In genomic region chr6:4935486-4935885, GRCh38 we compare ENCODE assay signal across 14 cellular contexts.
DNase-seq lines count a peak whose midpoint lies in the region; ATAC-seq and TF ChIP-seq lines count a peak whose summit lies in the region.
"Had no signal": no experiment of that assay in that cellular context is flagged by ENCODE, and none has a peak within 500 bp of the region (broad histone marks: within the 10 kb centered on the region; RNA-seq: fewer than 3 reads in every experiment).

No MANE protein-coding gene starts in this region.

- TF ChIP-seq CTCF in GM12865 (IDR thresholded peaks at IDR 0.05; ENCODE audit: insufficient read depth, low read depth, low read length, missing control alignments) (no peak), natural killer cell (IDR thresholded peaks at IDR 0.05) (no peak)

- no peaks in the 10 kb centered on the region for H3K9me3 Mint-ChIP-seq in activated CD4-positive, alpha-beta memory T cell treated with anti-CD3 and anti-CD28 coated beads for 36 hours
- H3K9me3 Mint-ChIP-seq in natural killer cell = no peaks in the 10 kb centered on the region

- peak; percentile 75 for DNase-seq in GM12865 (ENCODE audit: low read depth)
- peak; percentile 70 for DNase-seq in activated CD4-positive, alpha-beta memory T cell treated with anti-CD3 and anti-CD28 coated beads for 36 hours
- DNase-seq in natural killer cell = no peak
- DNase-seq in AG20443 (ENCODE audit: low spot score) = no peak
- DNase-seq in RKO (ENCODE audit: low spot score) = no peak
- DNase-seq: Calu3, cortex of kidney, midbrain, NCI-H1048, NCI-H526, psoas muscle, SHP77 treated with DMSO at 0.1 percent for 48 hours had no signal

- intact Hi-C loops in activated CD4-positive, alpha-beta memory T cell treated with anti-CD3 and anti-CD28 coated beads for 36 hours (cut with micrococcal nuclease) = loop anchor here (5.0 kb wide), 2 partner anchors 123 to 1068 kb away; no protein-coding TSS in a partner anchor
- intact Hi-C loops in natural killer cell (cut with micrococcal nuclease) = no loop called here

- CTCF ChIA-PET in activated CD4-positive, alpha-beta memory T cell treated with anti-CD3 and anti-CD28 coated beads for 36 hours (lab: Charles Lee) = no interaction called here

- no peak overlapping the region for H3K27ac Mint-ChIP-seq in activated CD4-positive, alpha-beta memory T cell treated with anti-CD3 and anti-CD28 coated beads for 36 hours
- peak overlapping the region; percentile 53 to 77 for H3K27ac Mint-ChIP-seq in natural killer cell

- H3K36me3 Mint-ChIP-seq in activated CD4-positive, alpha-beta memory T cell treated with anti-CD3 and anti-CD28 coated beads for 36 hours = peaks cover 14% of the 10 kb centered on the region
- no peaks in the 10 kb centered on the region for H3K36me3 Mint-ChIP-seq in natural killer cell

- peaks cover 44% of the 10 kb centered on the region for H3K4me1 Mint-ChIP-seq in activated CD4-positive, alpha-beta memory T cell treated with anti-CD3 and anti-CD28 coated beads for 36 hours (ENCODE audit: low read depth)
- H3K4me1 Mint-ChIP-seq in natural killer cell = peaks cover 57 to 59% of the 10 kb centered on the region in 2 donors

- H3K4me3 Mint-ChIP-seq in activated CD4-positive, alpha-beta memory T cell treated with anti-CD3 and anti-CD28 coated beads for 36 hours = no peak overlapping the region
- peak overlapping the region; percentile 45 for H3K4me3 Mint-ChIP-seq in natural killer cell

- no peak overlapping the region for H3K4me3 ChIP-seq in GM12865 (ENCODE audit: low read depth, low read length)
- H3K4me3 ChIP-seq: psoas muscle had no signal

- H3K27me3 Mint-ChIP-seq in activated CD4-positive, alpha-beta memory T cell treated with anti-CD3 and anti-CD28 coated beads for 36 hours = no peaks in the 10 kb centered on the region
- H3K27me3 Mint-ChIP-seq in natural killer cell (ENCODE audit: low read depth in 2 of 2) = no peaks in the 10 kb centered on the region

- peak; percentile 45 for ATAC-seq in GM21423 (IDR thresholded peaks at IDR 0.05; ENCODE audit: unreplicated experiment)
- peak in 2 of 3 donors; percentile 42 to 61 for ATAC-seq in natural killer cell
- ATAC-seq in SK-N-SH treated with all-trans-retinoic acid at 6 μM for 48 hours = no peak
- ATAC-seq: psoas muscle had no signal

- POLR2A ChIA-PET in activated CD4-positive, alpha-beta memory T cell treated with anti-CD3 and anti-CD28 coated beads for 36 hours (lab: Charles Lee) = no interaction called here

TF ChIP-seq in SK-N-SH treated with all-trans-retinoic acid at 6 μM for 48 hours, 23 proteins besides CTCF, POLR2A, EP300 and RAD21:
- TF ChIP-seq OSR1 (CRISPR knock-in tag; IDR thresholded peaks at IDR 0.05) (no peak), TOX (CRISPR knock-in tag; IDR thresholded peaks at IDR 0.05; ENCODE audit: borderline replicate concordance) (no peak), RARB (CRISPR knock-in tag; IDR thresholded peaks at IDR 0.05) (no peak), ZFP30 (CRISPR knock-in tag; IDR thresholded peaks at IDR 0.05) (no peak), CSDC2 (CRISPR knock-in tag; IDR thresholded peaks at IDR 0.05) (no peak), SNAI2 (CRISPR knock-in tag; IDR thresholded peaks at IDR 0.05) (no peak), ZFP3 (CRISPR knock-in tag; IDR thresholded peaks at IDR 0.05) (no peak), PPARA (CRISPR knock-in tag; IDR thresholded peaks at IDR 0.05; ENCODE audit: borderline replicate concordance) (no peak), ARNTL (CRISPR knock-in tag; IDR thresholded peaks at IDR 0.05; ENCODE audit: borderline replicate concordance, low read depth) (no peak), ZC3H10 (CRISPR knock-in tag; IDR thresholded peaks at IDR 0.05) (no peak), PATZ1 (CRISPR knock-in tag; IDR thresholded peaks at IDR 0.05; ENCODE audit: borderline replicate concordance) (no peak), BACH2 (CRISPR knock-in tag; IDR thresholded peaks at IDR 0.05; ENCODE audit: borderline replicate concordance) (no peak), ZNF8 (CRISPR knock-in tag; IDR thresholded peaks at IDR 0.05) (no peak), TCF4 (CRISPR knock-in tag; IDR thresholded peaks at IDR 0.05; ENCODE audit: borderline replicate concordance) (no peak), CREB5 (CRISPR knock-in tag; IDR thresholded peaks at IDR 0.05; ENCODE audit: low read depth) (no peak)
- TF ChIP-seq, protein P1, sequence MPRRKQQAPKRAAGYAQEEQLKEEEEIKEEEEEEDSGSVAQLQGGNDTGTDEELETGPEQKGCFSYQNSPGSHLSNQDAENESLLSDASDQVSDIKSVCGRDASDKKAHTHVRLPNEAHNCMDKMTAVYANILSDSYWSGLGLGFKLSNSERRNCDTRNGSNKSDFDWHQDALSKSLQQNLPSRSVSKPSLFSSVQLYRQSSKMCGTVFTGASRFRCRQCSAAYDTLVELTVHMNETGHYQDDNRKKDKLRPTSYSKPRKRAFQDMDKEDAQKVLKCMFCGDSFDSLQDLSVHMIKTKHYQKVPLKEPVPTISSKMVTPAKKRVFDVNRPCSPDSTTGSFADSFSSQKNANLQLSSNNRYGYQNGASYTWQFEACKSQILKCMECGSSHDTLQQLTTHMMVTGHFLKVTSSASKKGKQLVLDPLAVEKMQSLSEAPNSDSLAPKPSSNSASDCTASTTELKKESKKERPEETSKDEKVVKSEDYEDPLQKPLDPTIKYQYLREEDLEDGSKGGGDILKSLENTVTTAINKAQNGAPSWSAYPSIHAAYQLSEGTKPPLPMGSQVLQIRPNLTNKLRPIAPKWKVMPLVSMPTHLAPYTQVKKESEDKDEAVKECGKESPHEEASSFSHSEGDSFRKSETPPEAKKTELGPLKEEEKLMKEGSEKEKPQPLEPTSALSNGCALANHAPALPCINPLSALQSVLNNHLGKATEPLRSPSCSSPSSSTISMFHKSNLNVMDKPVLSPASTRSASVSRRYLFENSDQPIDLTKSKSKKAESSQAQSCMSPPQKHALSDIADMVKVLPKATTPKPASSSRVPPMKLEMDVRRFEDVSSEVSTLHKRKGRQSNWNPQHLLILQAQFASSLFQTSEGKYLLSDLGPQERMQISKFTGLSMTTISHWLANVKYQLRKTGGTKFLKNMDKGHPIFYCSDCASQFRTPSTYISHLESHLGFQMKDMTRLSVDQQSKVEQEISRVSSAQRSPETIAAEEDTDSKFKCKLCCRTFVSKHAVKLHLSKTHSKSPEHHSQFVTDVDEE (CRISPR knock-in tag; IDR thresholded peaks at IDR 0.05) = no peak
- TF ChIP-seq, protein P2, sequence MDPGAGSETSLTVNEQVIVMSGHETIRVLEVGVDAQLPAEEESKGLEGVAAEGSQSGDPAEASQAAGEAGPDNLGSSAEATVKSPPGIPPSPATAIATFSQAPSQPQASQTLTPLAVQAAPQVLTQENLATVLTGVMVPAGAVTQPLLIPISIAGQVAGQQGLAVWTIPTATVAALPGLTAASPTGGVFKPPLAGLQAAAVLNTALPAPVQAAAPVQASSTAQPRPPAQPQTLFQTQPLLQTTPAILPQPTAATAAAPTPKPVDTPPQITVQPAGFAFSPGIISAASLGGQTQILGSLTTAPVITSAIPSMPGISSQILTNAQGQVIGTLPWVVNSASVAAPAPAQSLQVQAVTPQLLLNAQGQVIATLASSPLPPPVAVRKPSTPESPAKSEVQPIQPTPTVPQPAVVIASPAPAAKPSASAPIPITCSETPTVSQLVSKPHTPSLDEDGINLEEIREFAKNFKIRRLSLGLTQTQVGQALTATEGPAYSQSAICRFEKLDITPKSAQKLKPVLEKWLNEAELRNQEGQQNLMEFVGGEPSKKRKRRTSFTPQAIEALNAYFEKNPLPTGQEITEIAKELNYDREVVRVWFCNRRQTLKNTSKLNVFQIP (CRISPR knock-in tag; IDR thresholded peaks at IDR 0.05; ENCODE audit: borderline replicate concordance, low read depth) = no peak
TF ChIP-seq in SK-N-SH treated with all-trans-retinoic acid at 6 μM for 48 hours: peak in this region for 0.

Comparison
In these comparisons a context has a peak if more than half of its experiments do, and no peak if none do; other contexts are left out.
1. DNase-seq: peak in GM12865 (single experiment) and activated CD4-positive, alpha-beta memory T cell treated with anti-CD3 and anti-CD28 coated beads for 36 hours (single experiment); none in natural killer cell (single experiment), AG20443 (single experiment) and RKO (single experiment).